8 cellular contexts compared by ENCODE assay signal in genomic region chr2:40281021-40281940, GRCh38.
A peak's percentile ranks its signal among the peaks of the same experiment; 100 is the strongest.
DNase-seq lines count a peak whose midpoint lies in the region; ATAC-seq and TF ChIP-seq lines count a peak whose summit lies in the region.

No MANE protein-coding gene starts in this region.

- H2BK5ac ChIP-seq in mesenchymal stem cell (ENCODE audit: low read depth, low read length, poor library complexity, severe bottlenecking): peak overlapping the region; percentile 66

- H3K36me3 Mint-ChIP-seq in HFFc6 (ENCODE audit: low read depth) (no peaks in the 10 kb centered on the region), activated B cell treated with CpG ODN at 0.5 μM for 24 hours (ENCODE audit: low read depth) (no peaks in the 10 kb centered on the region)
- H3K36me3 Mint-ChIP-seq in activated CD8-positive, alpha-beta T cell treated with anti-CD3 and anti-CD28 coated beads for 36 hours (ENCODE audit: low read depth): no peaks in the 10 kb centered on the region

- no peak overlapping the region for H4K91ac ChIP-seq in mesenchymal stem cell (ENCODE audit: low read length)

- H3K27me3 Mint-ChIP-seq in HFFc6 (ENCODE audit: insufficient read depth) (peaks cover 3% of the 10 kb centered on the region; the same call in 1 of the 2 replicates), activated B cell treated with CpG ODN at 0.5 μM for 24 hours (no peaks in the 10 kb centered on the region)
- no peaks in the 10 kb centered on the region for H3K27me3 Mint-ChIP-seq in stimulated activated naive CD8-positive, alpha-beta T cell treated with anti-CD3 and anti-CD28 coated beads, Interleukin-15, amount 100 ng/mL, for 72 hours
- no peaks in the 10 kb centered on the region for H3K27me3 Mint-ChIP-seq in activated CD8-positive, alpha-beta T cell treated with anti-CD3 and anti-CD28 coated beads for 36 hours

- ATAC-seq in activated B cell treated with CpG ODN at 0.5 μM for 24 hours (ENCODE audit: low read depth) (no peak), GM19455 (IDR thresholded peaks at IDR 0.05; ENCODE audit: unreplicated experiment) (no peak)
- ATAC-seq in stimulated activated naive CD8-positive, alpha-beta T cell treated with anti-CD3 and anti-CD28 coated beads, Interleukin-15, amount 100 ng/mL, for 72 hours: no peak
- no peak for ATAC-seq in activated CD8-positive, alpha-beta T cell treated with anti-CD3 and anti-CD28 coated beads for 36 hours

- DNase-seq in Daoy (ENCODE audit: low read depth): peak; percentile 50
- DNase-seq in HFFc6: peak; percentile 96
- DNase-seq in activated B cell treated with CpG ODN at 0.5 μM for 24 hours: no peak
- DNase-seq in mesenchymal stem cell: peak; percentile 64
- no peak for DNase-seq in stimulated activated naive CD8-positive, alpha-beta T cell treated with anti-CD3 and anti-CD28 coated beads, Interleukin-15, amount 100 ng/mL, for 72 hours
- DNase-seq in ecto neural progenitor cell (ENCODE audit: low spot score): no peak
- DNase-seq in activated CD8-positive, alpha-beta T cell treated with anti-CD3 and anti-CD28 coated beads for 36 hours: no peak

- no peak for TF ChIP-seq CTCF in HFFc6 (IDR thresholded peaks at IDR 0.05)
- no peak for TF ChIP-seq CTCF in activated B cell treated with CpG ODN at 0.5 μM for 24 hours (IDR thresholded peaks at IDR 0.05)
- no peak for TF ChIP-seq CTCF in activated CD8-positive, alpha-beta T cell treated with anti-CD3 and anti-CD28 coated beads for 36 hours (IDR thresholded peaks at IDR 0.05)

- H3K4me3 Mint-ChIP-seq in HFFc6: peak overlapping the region; percentile 65
- peak overlapping the region; percentile 67 for H3K4me3 Mint-ChIP-seq in activated B cell treated with CpG ODN at 0.5 μM for 24 hours
- H3K4me3 Mint-ChIP-seq in stimulated activated naive CD8-positive, alpha-beta T cell treated with anti-CD3 and anti-CD28 coated beads, Interleukin-15, amount 100 ng/mL, for 72 hours: no peak overlapping the region
- no peak overlapping the region for H3K4me3 Mint-ChIP-seq in activated CD8-positive, alpha-beta T cell treated with anti-CD3 and anti-CD28 coated beads for 36 hours

- H2BK15ac ChIP-seq in mesenchymal stem cell (ENCODE audit: low read depth, poor library complexity, severe bottlenecking): no peak overlapping the region

- no peak overlapping the region for H2AFZ ChIP-seq in mesenchymal stem cell (ENCODE audit: low read depth, low read length)

- H3K4me3 ChIP-seq in mesenchymal stem cell (ENCODE audit: insufficient read depth in 1 of 2, low read depth in 1 of 2, low read length in 2 of 2): no peak overlapping the region

- H3K9me3 ChIP-seq in mesenchymal stem cell (ENCODE audit: control insufficient read depth, low read length): no peaks in the 10 kb centered on the region

- POLR2A ChIA-PET in activated B cell treated with CpG ODN at 0.5 μM for 24 hours (lab: Charles Lee): no interaction called here
- POLR2A ChIA-PET in activated CD8-positive, alpha-beta T cell treated with anti-CD3 and anti-CD28 coated beads for 36 hours (lab: Charles Lee): no interaction called here

- peak overlapping the region; percentile 94 for H3K27ac ChIP-seq in mesenchymal stem cell (ENCODE audit: low read length, poor library complexity, severe bottlenecking)

- H3K4me2 ChIP-seq in mesenchymal stem cell (ENCODE audit: low read length, poor library complexity, severe bottlenecking): no peak overlapping the region

- H2AK5ac ChIP-seq in mesenchymal stem cell (ENCODE audit: low read length, severe bottlenecking): peak overlapping the region; percentile 16

- H3K14ac ChIP-seq in mesenchymal stem cell (ENCODE audit: low read length in 2 of 2): no peak overlapping the region

- H4K8ac ChIP-seq in mesenchymal stem cell (ENCODE audit: low read length): no peak overlapping the region

- CTCF ChIA-PET in activated B cell treated with CpG ODN at 0.5 μM for 24 hours (lab: Charles Lee): interaction anchor here (1.0 kb wide), 1 partner anchor 14 kb away, joined by 3 read pairs; no protein-coding TSS in a partner anchor
- CTCF ChIA-PET in activated CD8-positive, alpha-beta T cell treated with anti-CD3 and anti-CD28 coated beads for 36 hours (lab: Charles Lee): no interaction called here

- peaks cover 86% of the 10 kb centered on the region for H3K4me1 Mint-ChIP-seq in HFFc6 (ENCODE audit: low read depth)
- peaks cover 34% of the 10 kb centered on the region for H3K4me1 Mint-ChIP-seq in activated B cell treated with CpG ODN at 0.5 μM for 24 hours
- no peaks in the 10 kb centered on the region for H3K4me1 Mint-ChIP-seq in stimulated activated naive CD8-positive, alpha-beta T cell treated with anti-CD3 and anti-CD28 coated beads, Interleukin-15, amount 100 ng/mL, for 72 hours
- H3K4me1 Mint-ChIP-seq in activated CD8-positive, alpha-beta T cell treated with anti-CD3 and anti-CD28 coated beads for 36 hours (ENCODE audit: low read depth): no peaks in the 10 kb centered on the region

- intact Hi-C loops in activated B cell treated with CpG ODN at 0.5 μM for 24 hours (cut with micrococcal nuclease): no loop called here
- intact Hi-C loops in activated CD8-positive, alpha-beta T cell treated with anti-CD3 and anti-CD28 coated beads for 36 hours (cut with micrococcal nuclease): no loop called here

- WGBS in mesenchymal stem cell: 71% methylated on average over 3 of the region's 3 CpGs

- H3K4me1 ChIP-seq in mesenchymal stem cell (ENCODE audit: control insufficient read depth, insufficient read depth, low read depth, low read length): peaks cover 2% of the 10 kb centered on the region

- no peak overlapping the region for H3K18ac ChIP-seq in mesenchymal stem cell (ENCODE audit: low read depth in 1 of 2, low read length in 2 of 2)

- H3K9me3 Mint-ChIP-seq in HFFc6 (no peaks in the 10 kb centered on the region), activated B cell treated with CpG ODN at 0.5 μM for 24 hours (no peaks in the 10 kb centered on the region)
- H3K9me3 Mint-ChIP-seq in stimulated activated naive CD8-positive, alpha-beta T cell treated with anti-CD3 and anti-CD28 coated beads, Interleukin-15, amount 100 ng/mL, for 72 hours: no peaks in the 10 kb centered on the region
- H3K9me3 Mint-ChIP-seq in activated CD8-positive, alpha-beta T cell treated with anti-CD3 and anti-CD28 coated beads for 36 hours: no peaks in the 10 kb centered on the region

- H3K27ac Mint-ChIP-seq in HFFc6: peak overlapping the region; percentile 85
- no peak overlapping the region for H3K27ac Mint-ChIP-seq in activated B cell treated with CpG ODN at 0.5 μM for 24 hours
- no peak overlapping the region for H3K27ac Mint-ChIP-seq in stimulated activated naive CD8-positive, alpha-beta T cell treated with anti-CD3 and anti-CD28 coated beads, Interleukin-15, amount 100 ng/mL, for 72 hours
- no peak overlapping the region for H3K27ac Mint-ChIP-seq in activated CD8-positive, alpha-beta T cell treated with anti-CD3 and anti-CD28 coated beads for 36 hours

- no peak overlapping the region for H3K4ac ChIP-seq in mesenchymal stem cell (ENCODE audit: low read depth in 1 of 2, low read length in 2 of 2)

- H3K9ac ChIP-seq in mesenchymal stem cell (ENCODE audit: low read length): peak overlapping the region; percentile 83

- no peak overlapping the region for H2BK12ac ChIP-seq in mesenchymal stem cell (ENCODE audit: low read length in 2 of 2)

- no peak overlapping the region for H2BK120ac ChIP-seq in mesenchymal stem cell (ENCODE audit: low read depth, low read length)

- no peaks in the 10 kb centered on the region for H3K36me3 ChIP-seq in mesenchymal stem cell (ENCODE audit: control insufficient read depth in 1 of 2, insufficient read depth in 2 of 2, low read depth in 1 of 2, low read length in 2 of 2)

- no peaks in the 10 kb centered on the region for H3K27me3 ChIP-seq in mesenchymal stem cell (ENCODE audit: control insufficient read depth in 1 of 2, insufficient read depth in 1 of 2, low read length in 2 of 2)

- H3K23ac ChIP-seq in mesenchymal stem cell (ENCODE audit: low read length in 2 of 2): no peak overlapping the region

- peaks cover 4% of the 10 kb centered on the region for H3K79me1 ChIP-seq in mesenchymal stem cell (replicated peaks; ENCODE audit: low read length, poor library complexity, severe bottlenecking)

Comparison
In these comparisons a context has a peak if more than half of its experiments do, and no peak if none do; other contexts are left out.
1. DNase-seq: peak in Daoy (single experiment), HFFc6 (single experiment) and mesenchymal stem cell (single experiment); none in activated B cell treated with CpG ODN at 0.5 μM for 24 hours (single experiment), stimulated activated naive CD8-positive, alpha-beta T cell treated with anti-CD3 and anti-CD28 coated beads, Interleukin-15, amount 100 ng/mL, for 72 hours (0 of 2), ecto neural progenitor cell (single experiment) and activated CD8-positive, alpha-beta T cell treated with anti-CD3 and anti-CD28 coated beads for 36 hours (single experiment).
2. H3K4me3 Mint-ChIP-seq: peak in HFFc6 (single experiment) and activated B cell treated with CpG ODN at 0.5 μM for 24 hours (single experiment); none in stimulated activated naive CD8-positive, alpha-beta T cell treated with anti-CD3 and anti-CD28 coated beads, Interleukin-15, amount 100 ng/mL, for 72 hours (0 of 2) and activated CD8-positive, alpha-beta T cell treated with anti-CD3 and anti-CD28 coated beads for 36 hours (single experiment).